ENCODE assay signal across 8 cellular contexts in the genomic region with DNA sequence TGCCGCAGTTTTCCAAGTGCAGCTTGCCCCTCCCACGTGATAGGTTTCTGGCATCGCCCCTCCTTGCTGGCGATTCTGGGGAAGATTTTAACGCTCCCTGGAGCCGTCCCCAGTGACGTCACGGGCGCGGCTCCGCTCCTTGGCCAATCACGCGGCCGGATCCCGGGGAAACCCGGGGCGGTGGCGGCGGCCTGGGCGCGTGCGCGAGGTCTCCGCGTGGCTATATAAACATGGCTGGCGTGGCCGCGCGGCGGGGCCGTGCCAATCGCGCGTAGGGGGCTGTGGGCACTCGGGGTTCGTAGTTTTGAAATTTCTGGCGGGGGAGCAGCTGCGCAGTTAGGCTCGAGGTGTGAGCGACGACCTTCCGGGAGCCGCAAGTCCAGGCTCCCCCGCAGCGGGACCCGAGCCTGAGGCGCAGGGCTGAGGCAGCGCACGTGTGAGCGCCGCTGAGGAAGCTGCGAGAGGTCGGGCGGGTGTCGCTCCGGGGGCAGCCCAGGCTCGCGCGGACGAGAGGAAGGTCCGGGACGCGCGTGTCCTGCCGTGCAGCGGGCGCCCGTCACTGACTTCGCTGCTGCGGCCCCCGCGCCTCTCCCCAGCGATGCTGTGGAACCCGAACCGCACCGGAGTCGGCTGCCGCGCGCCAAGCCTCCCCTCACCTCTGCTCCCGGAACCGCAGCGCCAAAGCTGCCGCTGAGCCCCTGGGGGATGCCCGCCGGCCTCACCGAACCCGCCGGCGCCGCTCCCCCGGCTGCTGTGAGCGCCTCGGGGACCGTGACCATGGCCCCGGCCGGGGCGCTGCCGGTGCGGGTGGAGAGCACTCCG. TPM values are rescaled to one million over a fixed set of nuclear protein-coding genes. Genes with fewer than 3 reads are reported as not detected.
A peak's percentile ranks its signal among the peaks of the same experiment; 100 is the strongest.
DNase-seq lines count a peak whose midpoint lies in the region; ATAC-seq and FAIRE-seq lines count a peak whose summit lies in the region.

A gene with protein sequence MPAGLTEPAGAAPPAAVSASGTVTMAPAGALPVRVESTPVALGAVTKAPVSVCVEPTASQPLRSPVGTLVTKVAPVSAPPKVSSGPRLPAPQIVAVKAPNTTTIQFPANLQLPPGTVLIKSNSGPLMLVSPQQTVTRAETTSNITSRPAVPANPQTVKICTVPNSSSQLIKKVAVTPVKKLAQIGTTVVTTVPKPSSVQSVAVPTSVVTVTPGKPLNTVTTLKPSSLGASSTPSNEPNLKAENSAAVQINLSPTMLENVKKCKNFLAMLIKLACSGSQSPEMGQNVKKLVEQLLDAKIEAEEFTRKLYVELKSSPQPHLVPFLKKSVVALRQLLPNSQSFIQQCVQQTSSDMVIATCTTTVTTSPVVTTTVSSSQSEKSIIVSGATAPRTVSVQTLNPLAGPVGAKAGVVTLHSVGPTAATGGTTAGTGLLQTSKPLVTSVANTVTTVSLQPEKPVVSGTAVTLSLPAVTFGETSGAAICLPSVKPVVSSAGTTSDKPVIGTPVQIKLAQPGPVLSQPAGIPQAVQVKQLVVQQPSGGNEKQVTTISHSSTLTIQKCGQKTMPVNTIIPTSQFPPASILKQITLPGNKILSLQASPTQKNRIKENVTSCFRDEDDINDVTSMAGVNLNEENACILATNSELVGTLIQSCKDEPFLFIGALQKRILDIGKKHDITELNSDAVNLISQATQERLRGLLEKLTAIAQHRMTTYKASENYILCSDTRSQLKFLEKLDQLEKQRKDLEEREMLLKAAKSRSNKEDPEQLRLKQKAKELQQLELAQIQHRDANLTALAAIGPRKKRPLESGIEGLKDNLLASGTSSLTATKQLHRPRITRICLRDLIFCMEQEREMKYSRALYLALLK (plus strand): TSS at position 217 of the 822 bp plus-strand sequence. CDS start 489 bp downstream, at position 706.

- peak; percentile 70 for DNase-seq in GM19239 (ENCODE audit: insufficient read length, low spot score)
- peak; percentile 75 for DNase-seq in NCI-H526 treated with DMSO at 0.1 percent for 48 hours (lab: John Stamatoyannopoulos, UW)
- peak; percentile 99 for DNase-seq in activated CD4-positive, alpha-beta T cell treated with anti-CD3 and anti-CD28 coated beads, Interleukin-2, amount 10 ng/mL, durations not matched to agents 24 days and 14 days
- peak; percentile 10 for DNase-seq in cortex of kidney (lab: John Stamatoyannopoulos, UW)
- peak; percentile 98 for DNase-seq in left kidney (ENCODE audit: low read depth, low spot score)
- peak; percentile 93 for DNase-seq in stimulated activated CD4-positive, alpha-beta T cell treated with anti-CD3 and anti-CD28 coated beads, Interleukin-1b, Interleukin-23, amount 100 ng/mL, for 48 hours

- H3K4me2 ChIP-seq in BLaER1 = peak within 1 kb of the TSS; percentile 84

- peaks cover 32% of the 10 kb centered on the region for H3K4me1 Mint-ChIP-seq in activated CD4-positive, alpha-beta T cell treated with anti-CD3 and anti-CD28 coated beads, Interleukin-2, amount 10 ng/mL, durations not matched to agents 24 days and 14 days

- peaks cover 7% of the 10 kb centered on the region for H3K36me3 Mint-ChIP-seq in activated CD4-positive, alpha-beta T cell treated with anti-CD3 and anti-CD28 coated beads, Interleukin-2, amount 10 ng/mL, durations not matched to agents 24 days and 14 days (ENCODE audit: low read depth)

- H4K20me1 ChIP-seq in BLaER1 = peaks cover 31% of the 10 kb centered on the region

- H3K4me1 ChIP-seq in BLaER1 = peaks cover 24% of the 10 kb centered on the region

- H3K27ac ChIP-seq in BLaER1 = peak within 1 kb of the TSS; percentile 87

- peak within 1 kb of the TSS; percentile 96 for H3K4me3 Mint-ChIP-seq in activated CD4-positive, alpha-beta T cell treated with anti-CD3 and anti-CD28 coated beads, Interleukin-2, amount 10 ng/mL, durations not matched to agents 24 days and 14 days

- peak within 1 kb of the TSS; percentile 87 for H3K9ac ChIP-seq in BLaER1

- H3K4me3 ChIP-seq in BLaER1 = peak within 1 kb of the TSS; percentile 85

- H3K9me3 ChIP-seq in BLaER1 = peaks cover 5% of the 10 kb centered on the region

- ATAC-seq in HG03442 (IDR thresholded peaks at IDR 0.05; ENCODE audit: unreplicated experiment) = peak; percentile 86

- peak; percentile 96 for FAIRE-seq in GM19239 (lab: Jason Lieb, UNC)

- peak within 1 kb of the TSS; percentile 99 for H3K27ac Mint-ChIP-seq in activated CD4-positive, alpha-beta T cell treated with anti-CD3 and anti-CD28 coated beads, Interleukin-2, amount 10 ng/mL, durations not matched to agents 24 days and 14 days

- intact Hi-C loops in activated CD4-positive, alpha-beta T cell treated with anti-CD3 and anti-CD28 coated beads, Interleukin-2, amount 10 ng/mL, durations not matched to agents 24 days and 14 days (cut with micrococcal nuclease) = loop anchor here (1.0 to 5.0 kb wide), 5 partner anchors 11 to 321 kb away; a partner anchor contains a TSS

- H3K9me3 Mint-ChIP-seq in activated CD4-positive, alpha-beta T cell treated with anti-CD3 and anti-CD28 coated beads, Interleukin-2, amount 10 ng/mL, durations not matched to agents 24 days and 14 days = no peaks in the 10 kb centered on the region

- no peaks in the 10 kb centered on the region for H3K27me3 ChIP-seq in BLaER1

- H3K36me3 ChIP-seq in BLaER1 = peaks cover 10% of the 10 kb centered on the region

- H3K27me3 Mint-ChIP-seq in activated CD4-positive, alpha-beta T cell treated with anti-CD3 and anti-CD28 coated beads, Interleukin-2, amount 10 ng/mL, durations not matched to agents 24 days and 14 days = peaks cover 8% of the 10 kb centered on the region

RNA-seq across cellular contexts. Expression of the gene that starts here (rescaled TPM):
- total RNA-seq in activated CD4-positive, alpha-beta T cell treated with anti-CD3 and anti-CD28 coated beads, Interleukin-2, amount 10 ng/mL, durations not matched to agents 24 days and 14 days = 17.5 and 17.8 TPM in 2 replicates

Comparison
In these comparisons a context has a peak if more than half of its experiments do, and no peak if none do; other contexts are left out.
1. Peak in every context shown above with its lines: DNase-seq, ATAC-seq, H3K4me3 ChIP-seq and H3K27ac ChIP-seq.
2. DNase-seq: peak in every context shown above with its lines; median percentile 99 in activated CD4-positive, alpha-beta T cell treated with anti-CD3 and anti-CD28 coated beads, Interleukin-2, amount 10 ng/mL, durations not matched to agents 24 days and 14 days; 98 in left kidney; 93 in stimulated activated CD4-positive, alpha-beta T cell treated with anti-CD3 and anti-CD28 coated beads, Interleukin-1b, Interleukin-23, amount 100 ng/mL, for 48 hours; 75 in NCI-H526 treated with DMSO at 0.1 percent for 48 hours; 70 in GM19239; 10 in cortex of kidney.